8 cellular contexts compared by ENCODE assay signal in the genomic region with DNA sequence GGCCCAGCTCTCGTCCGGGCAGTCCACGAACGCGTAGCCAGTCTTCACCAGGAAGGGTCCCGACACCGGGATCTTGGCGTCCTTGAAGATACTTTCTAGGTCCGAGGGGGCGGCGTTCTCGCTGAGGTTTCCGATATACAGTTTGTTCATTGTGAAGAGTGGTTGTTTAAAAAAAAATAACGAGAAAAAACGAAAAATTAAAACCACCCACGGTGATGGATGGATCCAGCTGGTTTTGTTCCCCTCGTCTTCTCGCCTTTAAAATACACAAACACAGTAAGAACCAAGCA. TPM values are rescaled to one million over a fixed set of nuclear protein-coding genes. Genes with fewer than 3 reads are reported as not detected.
DNase-seq lines count a peak whose midpoint lies in the region; ATAC-seq and TF ChIP-seq lines count a peak whose summit lies in the region.

No MANE protein-coding gene starts in this region.

- H3K27ac ChIP-seq in SU-DHL-6 (ENCODE audit: low read depth, low read length) = peak overlapping the region; percentile 96

- no peak overlapping the region for H2AFZ ChIP-seq in SU-DHL-6 (ENCODE audit: low read depth, low read length, severe bottlenecking)

- H3K9ac ChIP-seq in SU-DHL-6 (ENCODE audit: low read length) = peak overlapping the region; percentile 92

- no peak for ATAC-seq in HG03108 (IDR thresholded peaks at IDR 0.05; ENCODE audit: unreplicated experiment)

- H3K79me2 ChIP-seq in SU-DHL-6 (ENCODE audit: insufficient read depth, low read length) = peaks cover 78% of the 10 kb centered on the region

- no peaks in the 10 kb centered on the region for H3K9me3 ChIP-seq in SU-DHL-6 (ENCODE audit: insufficient read depth, low read length)

- peaks cover 38% of the 10 kb centered on the region for H3K4me1 Mint-ChIP-seq in T-helper 1 cell treated with Interleukin-12 subunit alpha and Interleukin-12 subunit beta and Interleukin-4 antibody, amounts not matched to agents 30 μg/mL and 1 μg/mL, for 36 hours (ENCODE audit: low read depth)

- no peak for DNase-seq in T-helper 1 cell
- DNase-seq in fibroblast of pulmonary artery (ENCODE audit: low read depth) = no peak
- peak; percentile 37 for DNase-seq in stimulated activated CD8-positive, alpha-beta memory T cell treated with anti-CD3 and anti-CD28 coated beads, Interleukin-4, amount 100 ng/mL, for 48 hours
- no peak for DNase-seq in occipital lobe (lab: John Stamatoyannopoulos, UW)
- no peak for DNase-seq in NCI-H510A (lab: John Stamatoyannopoulos, UW)

- peaks cover 5% of the 10 kb centered on the region for H3K36me3 Mint-ChIP-seq in T-helper 1 cell treated with Interleukin-12 subunit alpha and Interleukin-12 subunit beta and Interleukin-4 antibody, amounts not matched to agents 30 μg/mL and 1 μg/mL, for 36 hours (ENCODE audit: low read depth)

- no peak for TF ChIP-seq CTCF in SU-DHL-6 (IDR thresholded peaks at IDR 0.05; ENCODE audit: insufficient read depth, low read length, poor library complexity, severe bottlenecking)
- TF ChIP-seq CTCF in fibroblast of pulmonary artery (IDR thresholded peaks at IDR 0.05; ENCODE audit: low read length, missing control alignments) = no peak

- H3K4me3 Mint-ChIP-seq in T-helper 1 cell treated with Interleukin-12 subunit alpha and Interleukin-12 subunit beta and Interleukin-4 antibody, amounts not matched to agents 30 μg/mL and 1 μg/mL, for 36 hours = peak overlapping the region; percentile 92

- peaks cover 56% of the 10 kb centered on the region for H3F3A ChIP-seq in SU-DHL-6 (ENCODE audit: insufficient read depth)

- peaks cover 72% of the 10 kb centered on the region for H3K27me3 Mint-ChIP-seq in T-helper 1 cell treated with Interleukin-12 subunit alpha and Interleukin-12 subunit beta and Interleukin-4 antibody, amounts not matched to agents 30 μg/mL and 1 μg/mL, for 36 hours (ENCODE audit: low read depth)

- H3K27ac Mint-ChIP-seq in T-helper 1 cell treated with Interleukin-12 subunit alpha and Interleukin-12 subunit beta and Interleukin-4 antibody, amounts not matched to agents 30 μg/mL and 1 μg/mL, for 36 hours = peak overlapping the region; percentile 86

- peaks cover 11% of the 10 kb centered on the region; the same call in 1 of the 2 replicates for H4K20me1 ChIP-seq in SU-DHL-6 (ENCODE audit: low read depth, low read length)

- no peaks in the 10 kb centered on the region for H3K9me2 ChIP-seq in SU-DHL-6 (replicated peaks; ENCODE audit: insufficient read depth, low read length)

- no peaks in the 10 kb centered on the region for H3K27me3 ChIP-seq in SU-DHL-6 (ENCODE audit: low read length)

- peaks cover 10% of the 10 kb centered on the region for H3K36me3 ChIP-seq in SU-DHL-6 (ENCODE audit: low read length)

- H3K4me3 ChIP-seq in SU-DHL-6 (ENCODE audit: insufficient read depth, low read length, poor library complexity, severe bottlenecking) (peak overlapping the region; percentile 90), fibroblast of pulmonary artery (replicated peaks; ENCODE audit: low read depth, low read length) (peak overlapping the region; percentile 72)

- H3K4me2 ChIP-seq in SU-DHL-6 (ENCODE audit: low read depth, low read length, poor library complexity, severe bottlenecking) = peak overlapping the region; percentile 100

- H3K9me3 Mint-ChIP-seq in T-helper 1 cell treated with Interleukin-12 subunit alpha and Interleukin-12 subunit beta and Interleukin-4 antibody, amounts not matched to agents 30 μg/mL and 1 μg/mL, for 36 hours = no peaks in the 10 kb centered on the region

RNA-seq across cellular contexts. Expression of a gene that starts 0.4 kb away (rescaled TPM):
- total RNA-seq in occipital lobe = 84.1 TPM
